ENCODE assay signal across 8 cellular contexts in genomic region chr4:41934813-41935651, GRCh38. TPM values are rescaled to one million over a fixed set of nuclear protein-coding genes. Genes with fewer than 3 reads are reported as not detected.
DNase-seq lines count a peak whose midpoint lies in the region; ATAC-seq and TF ChIP-seq lines count a peak whose summit lies in the region.

TMEM33 (plus strand) TSS chr4:41935429; CDS start chr4:41935485, 56 bp downstream.

- H3K4me1 Mint-ChIP-seq in effector memory CD8-positive, alpha-beta T cell (ENCODE audit: low read depth in 2 of 2): peaks cover 26 to 31% of the 10 kb centered on the region in 2 donors
- H3K4me1 Mint-ChIP-seq in memory B cell: peaks cover 22% of the 10 kb centered on the region

- H3K9me3 Mint-ChIP-seq in effector memory CD8-positive, alpha-beta T cell: no peaks in the 10 kb centered on the region
- no peaks in the 10 kb centered on the region for H3K9me3 Mint-ChIP-seq in memory B cell

- H3K36me3 Mint-ChIP-seq in effector memory CD8-positive, alpha-beta T cell (ENCODE audit: insufficient read depth): peaks cover 21% of the 10 kb centered on the region
- H3K36me3 Mint-ChIP-seq in memory B cell: peaks cover 6% of the 10 kb centered on the region

- H3K27me3 Mint-ChIP-seq in effector memory CD8-positive, alpha-beta T cell: no peaks in the 10 kb centered on the region
- H3K27me3 Mint-ChIP-seq in memory B cell: no peaks in the 10 kb centered on the region

- H3K27ac Mint-ChIP-seq in effector memory CD8-positive, alpha-beta T cell: peak within 1 kb of the TSS; percentile 95 to 97
- H3K27ac Mint-ChIP-seq in memory B cell: peak within 1 kb of the TSS; percentile 90

- peak; percentile 83 for ATAC-seq in effector memory CD8-positive, alpha-beta T cell (replicated peaks)
- ATAC-seq in memory B cell (ENCODE audit: low read depth): peak; percentile 86

- POLR2A ChIA-PET in activated CD8-positive, alpha-beta memory T cell treated with anti-CD3 and anti-CD28 coated beads for 36 hours (lab: Charles Lee): no interaction called here

- TF ChIP-seq CTCF in GM20000 (IDR thresholded peaks at IDR 0.05; ENCODE audit: extremely low read depth, missing control alignments): no peak

- peak; percentile 87 for DNase-seq in COLO668 (lab: John Stamatoyannopoulos, UW; ENCODE audit: unreplicated experiment)
- peak; percentile 83 for DNase-seq in GM20000 (ENCODE audit: low spot score)
- DNase-seq in HT-29 (ENCODE audit: low spot score): peak; percentile 93
- DNase-seq in NOMO-1 (lab: John Stamatoyannopoulos, UW; ENCODE audit: unreplicated experiment in 2 of 2): peak; percentile 86 to 95
- peak; percentile 50 to 63 (median 59) for DNase-seq in effector memory CD8-positive, alpha-beta T cell
- DNase-seq in memory B cell (ENCODE audit: low spot score in 2 of 2): peak; percentile 38 to 46
- DNase-seq in stimulated activated CD8-positive, alpha-beta memory T cell treated with anti-CD3 and anti-CD28 coated beads, Interleukin-12 subunit alpha, Interleukin-12 subunit beta, amount 100 ng/mL, for 24 hours (ENCODE audit: extremely low read depth): peak; percentile 53

- CTCF ChIA-PET in activated CD8-positive, alpha-beta memory T cell treated with anti-CD3 and anti-CD28 coated beads for 36 hours (lab: Charles Lee): interaction anchor here (0.6 kb wide), 1 partner anchor 1619 kb away, joined by 3 read pairs; no protein-coding TSS in a partner anchor

- peak within 1 kb of the TSS; percentile 95 to 97 for H3K4me3 Mint-ChIP-seq in effector memory CD8-positive, alpha-beta T cell
- peak within 1 kb of the TSS; percentile 96 for H3K4me3 Mint-ChIP-seq in memory B cell

RNA-seq across cellular contexts. Expression of gene TMEM33, which starts in this region (rescaled TPM):
- total RNA-seq in HT-29 (2014; rRNA removed; shearing (Covaris generic)): 100 and 119 TPM in 2 replicates
- 10 to 100 TPM; 94.2 to 95.4 TPM for total RNA-seq in activated CD8-positive, alpha-beta memory T cell treated with anti-CD3 and anti-CD28 coated beads for 36 hours

Comparison
In these comparisons a context has a peak if more than half of its experiments do, and no peak if none do; other contexts are left out.
1. Peak in every context shown above with its lines: DNase-seq and ATAC-seq.
2. DNase-seq: peak in every context shown above with its lines; median percentile 93 in HT-29; 90 in NOMO-1; 87 in COLO668; 83 in GM20000; 59 in effector memory CD8-positive, alpha-beta T cell; 53 in stimulated activated CD8-positive, alpha-beta memory T cell treated with anti-CD3 and anti-CD28 coated beads, Interleukin-12 subunit alpha, Interleukin-12 subunit beta, amount 100 ng/mL, for 24 hours; 42 in memory B cell.